In genomic region chr9:97866848-97867247, GRCh38 we compare ENCODE assay signal across 1 cellular context.
TF ChIP-seq lines count a peak whose summit lies in the region.

No MANE protein-coding gene starts in this region.

TF ChIP-seq in HepG2, 621 proteins besides CTCF, POLR2A, EP300 and RAD21:
- TF ChIP-seq GABPB1 (CRISPR knock-in tag; IDR thresholded peaks at IDR 0.05) (no peak), SATB2 (CRISPR knock-in tag; IDR thresholded peaks at IDR 0.05) (no peak), ZNF570 (CRISPR knock-in tag; IDR thresholded peaks at IDR 0.05; ENCODE audit: borderline replicate concordance) (no peak), TOPORS (CRISPR knock-in tag; IDR thresholded peaks at IDR 0.05) (no peak), DRAP1 (CRISPR knock-in tag; IDR thresholded peaks at IDR 0.05) (no peak)
